ENCODE assay signal across 8 cellular contexts in the genomic region with DNA sequence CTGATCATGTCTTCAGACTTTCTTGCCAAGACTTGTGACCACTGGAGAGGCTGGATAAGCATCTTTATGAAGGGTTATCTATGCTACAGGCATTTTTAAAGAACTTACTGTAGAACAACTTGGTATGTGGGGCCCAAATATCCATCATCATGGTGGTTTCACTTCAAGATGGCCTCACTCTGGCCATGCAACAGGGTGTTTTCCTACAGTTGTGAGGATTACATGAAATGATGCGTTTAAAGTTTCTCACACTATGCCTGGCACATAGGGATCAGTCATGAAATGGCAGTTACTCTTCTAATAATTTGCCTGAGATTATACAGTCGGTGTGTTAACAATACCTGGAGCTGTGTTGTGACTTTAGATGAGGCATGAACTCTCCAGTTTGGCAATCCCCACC. TPM values are rescaled to one million over a fixed set of nuclear protein-coding genes. Genes with fewer than 3 reads are reported as not detected.
"Had no signal": no experiment of that assay in that cellular context is flagged by ENCODE, and none has a peak within 500 bp of the region (broad histone marks: within the 10 kb centered on the region; RNA-seq: fewer than 3 reads in every experiment).

No MANE protein-coding gene starts in this region.

- FAIRE-seq: G401.6, GM12878, GM12891, GM12892, GM18507, GM19239 had no signal

- H3K4me3 ChIP-seq: GM12878 had no signal

- ATAC-seq: GM12878 had no signal

- DNase-seq: GDM1, GF-D8 had no signal

RNA-seq across cellular contexts. Expression of a gene that starts 13.0 kb away (rescaled TPM):
- total RNA-seq: GM12878 had no signal
- polyA plus RNA-seq: GM12878 had no signal
